Comparison of ENCODE assay signal across 8 cellular contexts in genomic region chr20:37345339-37346231, GRCh38. TPM values are rescaled to one million over a fixed set of nuclear protein-coding genes. Genes with fewer than 3 reads are reported as not detected.
DNase-seq lines count a peak whose midpoint lies in the region; ATAC-seq and TF ChIP-seq lines count a peak whose summit lies in the region.

SRC (plus strand) TSS chr20:37346140; CDS start chr20:37384154, 38,014 bp downstream.

- CTCF ChIA-PET in GM10248 (lab: Yijun Ruan, JAX): interaction anchor here (0.8 to 1.7 kb wide), 5 partner anchors 23 to 56 kb away, joined by 3 to 6 read pairs (median 4); partner anchors contain the start of gene MANBAL

- H3K4me1 ChIP-seq in left ventricle myocardium inferior (peaks cover 30% of the 10 kb centered on the region), urinary bladder (ENCODE audit: insufficient read depth) (no peaks in the 10 kb centered on the region)

- no peak for TF ChIP-seq CTCF in GM10248 (IDR thresholded peaks at IDR 0.05; ENCODE audit: control extremely low read depth, extremely low read depth, low read depth, missing control alignments)
- TF ChIP-seq CTCF in left ventricle myocardium inferior (IDR thresholded peaks at IDR 0.05; ENCODE audit: borderline replicate concordance): no peak

- peak within 1 kb of the TSS; percentile 68 for H3K9ac ChIP-seq in SK-N-MC (ENCODE audit: insufficient read length)

- no peak for ATAC-seq in GM21515 (IDR thresholded peaks at IDR 0.05; ENCODE audit: unreplicated experiment)

- DNase-seq in GM10248 (ENCODE audit: extremely low spot score): peak; percentile 76
- DNase-seq in HuH-7 (ENCODE audit: low spot score): peak; percentile 74
- no peak for DNase-seq in SK-N-MC (ENCODE audit: low read depth, low spot score)
- DNase-seq in amniotic stem cell (lab: John Stamatoyannopoulos, UW): peak; percentile 56
- peak; percentile 85 for DNase-seq in left ventricle myocardium inferior
- peak; percentile 94 for DNase-seq in posterior vena cava (ENCODE audit: low spot score)

- H3K27ac ChIP-seq in SK-N-MC (no peak within 1 kb of the TSS), left ventricle myocardium inferior (replicated peaks) (peak within 1 kb of the TSS; percentile 80), urinary bladder (ENCODE audit: low read depth) (peak within 1 kb of the TSS; percentile 84)

- 6% methylated on average over 63 of the region's 63 CpGs for WGBS in urinary bladder

- H3K27me3 ChIP-seq in left ventricle myocardium inferior (ENCODE audit: low read depth): peaks cover 10% of the 10 kb centered on the region

- intact Hi-C loops in left ventricle myocardium inferior (cut with micrococcal nuclease) (no loop called here), posterior vena cava (cut with DNase I) (no loop called here)

- H3K9me3 ChIP-seq in SK-N-MC (ENCODE audit: low read depth, low read length) (no peaks in the 10 kb centered on the region), left ventricle myocardium inferior (replicated peaks) (no peaks in the 10 kb centered on the region)

- H3K4me3 ChIP-seq in SK-N-MC (peak within 1 kb of the TSS; percentile 76), left ventricle myocardium inferior (peak within 1 kb of the TSS; percentile 76), urinary bladder (ENCODE audit: low read depth, low read length) (peak within 1 kb of the TSS; percentile 83)

- H3K36me3 ChIP-seq in SK-N-MC (ENCODE audit: insufficient read depth, low read length) (no peaks in the 10 kb centered on the region), left ventricle myocardium inferior (no peaks in the 10 kb centered on the region), urinary bladder (ENCODE audit: insufficient read depth) (no peaks in the 10 kb centered on the region)

- POLR2A ChIA-PET in GM10248 (lab: Yijun Ruan, JAX): interaction anchor here (0.6 to 1.3 kb wide), 2 partner anchors 9 to 758 kb away, joined by 6 to 7 read pairs; no protein-coding TSS in a partner anchor

RNA-seq across cellular contexts. Expression of gene SRC, which starts in this region (rescaled TPM):
- total RNA-seq in left ventricle myocardium inferior (4.2 TPM), posterior vena cava (10 to 100 TPM; 35.4 to 39.1 TPM), urinary bladder (26.9 TPM)
- polyA plus RNA-seq in urinary bladder: 53.2 TPM
